In the genomic region with DNA sequence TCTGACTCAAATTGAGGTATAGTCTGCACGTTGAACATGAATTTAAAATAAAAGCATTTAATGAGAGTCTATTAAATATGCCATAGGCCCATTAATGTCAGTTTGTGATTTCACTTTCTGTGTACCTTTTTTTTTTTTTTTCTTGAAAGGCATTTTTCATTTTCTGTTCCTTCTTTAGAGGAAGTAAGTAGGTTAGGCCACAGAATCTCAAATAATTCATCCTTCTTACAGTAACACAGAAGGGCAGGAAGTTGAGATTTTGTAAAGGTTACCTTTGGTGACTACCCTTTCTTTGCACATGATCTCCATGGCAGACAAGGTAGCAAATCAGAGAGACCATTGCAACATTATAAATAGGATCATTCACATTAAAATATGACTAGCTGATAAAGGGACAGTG, we compare ENCODE assay signal across 11 cellular contexts. TPM values are rescaled to one million over a fixed set of nuclear protein-coding genes. Genes with fewer than 3 reads are reported as not detected.
DNase-seq lines count a peak whose midpoint lies in the region; ATAC-seq, FAIRE-seq and TF ChIP-seq lines count a peak whose summit lies in the region.
"Had no signal": no experiment of that assay in that cellular context is flagged by ENCODE, and none has a peak within 500 bp of the region (broad histone marks: within the 10 kb centered on the region; RNA-seq: fewer than 3 reads in every experiment).

No MANE protein-coding gene starts in this region.

- FAIRE-seq in GM18507 (lab: Jason Lieb, UNC) = peak; percentile 83
- FAIRE-seq: HTR-8/SVneo had no signal

- DNase-seq in GM18507 (ENCODE audit: extremely low spot score, insufficient read length, low read depth) (no peak), right atrium auricular region (ENCODE audit: low spot score) (no peak), NCI-H345 treated with DMSO at 0.1 percent for 48 hours (lab: John Stamatoyannopoulos, UW; ENCODE audit: unreplicated experiment) (no peak), prostate gland (ENCODE audit: low spot score) (no peak), dorsolateral prefrontal cortex (no peak)
- no peak for DNase-seq in activated naive CD8-positive, alpha-beta T cell treated with anti-CD3 and anti-CD28 coated beads for 36 hours
- DNase-seq: activated CD8-positive, alpha-beta memory T cell treated with anti-CD3 and anti-CD28 coated beads, Interleukin-2, amount 50 U/mL, for 4 hours had no signal

- H3K4me3 Mint-ChIP-seq in activated naive CD8-positive, alpha-beta T cell treated with anti-CD3 and anti-CD28 coated beads for 36 hours = peak overlapping the region; percentile 59

- H3K27ac ChIP-seq in right atrium auricular region (no peak overlapping the region), prostate gland (no peak overlapping the region), dorsolateral prefrontal cortex (no peak overlapping the region)

- H3K4me1 ChIP-seq in right atrium auricular region = no peaks in the 10 kb centered on the region
- H3K4me1 ChIP-seq in prostate gland (replicated peaks) = no peaks in the 10 kb centered on the region

- no peak for TF ChIP-seq CTCF in right atrium auricular region (IDR thresholded peaks at IDR 0.05)
- no peak for TF ChIP-seq CTCF in prostate gland (IDR thresholded peaks at IDR 0.05)
- TF ChIP-seq CTCF in dorsolateral prefrontal cortex (IDR thresholded peaks at IDR 0.05 in 54 of 56, conservative IDR thresholded peaks at IDR 0.05 in 2 of 56; ENCODE audit: low read depth in 1 of 56, partially characterized antibody in 56 of 56) = no peak

- no peaks in the 10 kb centered on the region for H3K27me3 Mint-ChIP-seq in activated naive CD8-positive, alpha-beta T cell treated with anti-CD3 and anti-CD28 coated beads for 36 hours

- H3K4me1 Mint-ChIP-seq in activated naive CD8-positive, alpha-beta T cell treated with anti-CD3 and anti-CD28 coated beads for 36 hours = peaks cover 74% of the 10 kb centered on the region

- H3K27me3 ChIP-seq in right atrium auricular region (no peaks in the 10 kb centered on the region), prostate gland (replicated peaks; ENCODE audit: insufficient read depth) (no peaks in the 10 kb centered on the region), dorsolateral prefrontal cortex (no peaks in the 10 kb centered on the region)

- H3K36me3 ChIP-seq in right atrium auricular region = no peaks in the 10 kb centered on the region
- no peaks in the 10 kb centered on the region for H3K36me3 ChIP-seq in prostate gland

- peaks cover 33% of the 10 kb centered on the region for H3K36me3 Mint-ChIP-seq in activated naive CD8-positive, alpha-beta T cell treated with anti-CD3 and anti-CD28 coated beads for 36 hours

- TF ChIP-seq POLR2A in prostate gland (IDR thresholded peaks at IDR 0.05) = no peak

- 41% methylated on average over 1 of the region's 1 CpG for whole genome bisulfite sequencing in prostate gland

- H3K9me3 ChIP-seq in right atrium auricular region (no peaks in the 10 kb centered on the region), prostate gland (no peaks in the 10 kb centered on the region)

- H3K9me3 Mint-ChIP-seq in activated naive CD8-positive, alpha-beta T cell treated with anti-CD3 and anti-CD28 coated beads for 36 hours = peaks cover 2% of the 10 kb centered on the region

- no peak overlapping the region for H3K4me3 ChIP-seq in right atrium auricular region
- H3K4me3 ChIP-seq in prostate gland = no peak overlapping the region
- no peak overlapping the region for H3K4me3 ChIP-seq in dorsolateral prefrontal cortex

- ATAC-seq in GM21360 (IDR thresholded peaks at IDR 0.05; ENCODE audit: unreplicated experiment) = peak; percentile 72
- ATAC-seq in HG03139 (IDR thresholded peaks at IDR 0.05; ENCODE audit: unreplicated experiment) = peak; percentile 71
- ATAC-seq: left lobe of liver had no signal

- peak overlapping the region; percentile 89 for H3K27ac Mint-ChIP-seq in activated naive CD8-positive, alpha-beta T cell treated with anti-CD3 and anti-CD28 coated beads for 36 hours

- intact Hi-C loops in prostate gland (cut with DNase I) = no loop called here
- intact Hi-C loops in dorsolateral prefrontal cortex (cut with DNase I) = loop anchor here in 1 of 2 donors (10.0 kb wide), 1 partner anchor 253 kb away; no protein-coding TSS in a partner anchor

RNA-seq across cellular contexts. Expression of a gene that starts 9.6 kb away (rescaled TPM):
- total RNA-seq in activated naive CD8-positive, alpha-beta T cell treated with anti-CD3 and anti-CD28 coated beads for 36 hours = 10 to 100 TPM; 11.1 to 12.9 TPM
- total RNA-seq in right atrium auricular region (1 to 10 TPM; 1.8 to 3.1 TPM), prostate gland (10 to 100 TPM in 1 of 2 donors, 1 to 10 TPM in 1; 7.7 to 25.0 TPM), dorsolateral prefrontal cortex (10 to 100 TPM in 61 of 120 experiments, 1 to 10 TPM in 59; 5.8 to 20.0 (median 10.0) TPM)
